Comparison of ENCODE assay signal across 14 cellular contexts in the genomic region with DNA sequence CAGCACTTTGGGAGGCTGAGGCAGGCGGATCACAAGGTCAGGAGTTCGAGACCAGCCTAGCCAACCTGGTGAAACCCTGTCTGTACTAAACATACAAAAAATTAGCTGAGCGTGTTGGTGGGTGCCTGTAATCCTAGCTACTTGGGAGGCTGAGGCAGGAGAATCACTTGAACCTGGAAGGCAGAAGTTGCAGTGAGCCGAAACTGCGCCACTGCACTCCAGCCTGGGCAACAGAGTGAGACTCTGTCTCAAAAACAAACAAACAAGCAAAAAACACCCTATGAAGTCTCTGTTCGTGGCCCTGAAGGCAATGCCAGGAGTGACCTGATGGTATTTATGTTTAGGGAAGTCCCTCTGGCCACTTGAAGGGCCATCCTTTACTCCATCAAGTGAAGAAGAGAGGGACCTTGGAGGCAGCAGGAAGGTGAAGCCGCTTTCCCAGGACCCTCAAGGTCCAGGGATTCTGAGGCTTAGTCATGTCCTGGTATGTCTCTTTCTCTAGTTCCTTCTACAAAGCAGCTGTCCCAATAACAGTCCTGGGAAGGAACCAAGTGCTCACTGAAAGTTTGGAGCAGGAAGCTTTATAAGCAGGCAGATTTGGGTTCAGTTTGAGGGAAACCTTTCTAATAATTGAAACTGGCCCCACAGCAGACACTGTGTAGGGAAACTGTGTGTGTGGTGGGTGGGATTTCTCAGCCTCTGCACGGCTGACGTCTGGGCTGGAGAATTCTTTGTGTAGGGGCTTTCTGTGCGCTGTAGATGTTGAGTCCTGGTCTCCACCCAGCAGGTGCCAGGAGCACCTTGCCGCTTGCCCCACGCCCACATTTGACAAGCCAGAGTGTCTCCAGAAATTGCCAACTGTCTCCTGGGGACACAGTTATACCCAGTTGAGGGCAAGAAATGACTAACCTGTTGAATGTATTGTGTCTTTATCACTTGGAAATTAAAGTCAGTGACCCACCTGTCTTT. TPM values are rescaled to one million over a fixed set of nuclear protein-coding genes. Genes with fewer than 3 reads are reported as not detected.
DNase-seq lines count a peak whose midpoint lies in the region; ATAC-seq and TF ChIP-seq lines count a peak whose summit lies in the region.
"Had no signal": no experiment of that assay in that cellular context is flagged by ENCODE, and none has a peak within 500 bp of the region (broad histone marks: within the 10 kb centered on the region; RNA-seq: fewer than 3 reads in every experiment).

No MANE protein-coding gene starts in this region.

- no peaks in the 10 kb centered on the region for H3K9me3 ChIP-seq in right atrium auricular region
- H3K9me3 ChIP-seq in mesenchymal stem cell (ENCODE audit: control insufficient read depth, low read length) = peaks cover 15% of the 10 kb centered on the region
- H3K9me3 ChIP-seq: mucosa of descending colon had no signal

- no peak overlapping the region for H3K4me3 Mint-ChIP-seq in central memory CD8-positive, alpha-beta T cell

- H3K4me1 ChIP-seq in right atrium auricular region = peaks cover 0 to 79% of the 10 kb centered on the region in 2 donors
- peaks cover 26% of the 10 kb centered on the region for H3K4me1 ChIP-seq in mesenchymal stem cell (ENCODE audit: control insufficient read depth, insufficient read depth, low read depth, low read length)

- H2AK5ac ChIP-seq in mesenchymal stem cell (ENCODE audit: low read length, severe bottlenecking) = peak overlapping the region; percentile 2

- H3K4ac ChIP-seq in mesenchymal stem cell (ENCODE audit: low read depth in 1 of 2, low read length in 2 of 2) = no peak overlapping the region

- intact Hi-C loops in left ventricle myocardium superior (cut with micrococcal nuclease) = no loop called here

- H3K27ac ChIP-seq in right atrium auricular region = no peak overlapping the region
- no peak overlapping the region for H3K27ac ChIP-seq in mesenchymal stem cell (ENCODE audit: low read length, poor library complexity, severe bottlenecking)

- peaks cover 80% of the 10 kb centered on the region for H3K4me1 Mint-ChIP-seq in central memory CD8-positive, alpha-beta T cell

- no peak for ATAC-seq in left ventricle myocardium superior
- ATAC-seq in central memory CD8-positive, alpha-beta T cell (replicated peaks; ENCODE audit: extremely low read depth, poor library complexity, severe bottlenecking) = no peak
- ATAC-seq: mucosa of descending colon had no signal

- no peak overlapping the region for H3K4me3 ChIP-seq in right atrium auricular region
- no peak overlapping the region for H3K4me3 ChIP-seq in mesenchymal stem cell (ENCODE audit: insufficient read depth in 1 of 2, low read depth in 1 of 2, low read length in 2 of 2)
- H3K4me3 ChIP-seq: mucosa of descending colon had no signal

- H2AFZ ChIP-seq in mesenchymal stem cell (ENCODE audit: low read depth, low read length) = no peak overlapping the region

- no peak overlapping the region for H2BK15ac ChIP-seq in mesenchymal stem cell (ENCODE audit: low read depth, poor library complexity, severe bottlenecking)

- H3K36me3 Mint-ChIP-seq in central memory CD8-positive, alpha-beta T cell (ENCODE audit: insufficient read depth) = no peaks in the 10 kb centered on the region

- H3K9me3 Mint-ChIP-seq in central memory CD8-positive, alpha-beta T cell = peaks cover 5% of the 10 kb centered on the region
- H3K9me3 Mint-ChIP-seq: activated naive CD4-positive, alpha-beta T cell treated with anti-CD3 and anti-CD28 coated beads, Interleukin-2, amount 50 U/mL, for 24 hours had no signal

- 73% methylated on average over 10 of the region's 12 CpGs for WGBS in mesenchymal stem cell

- no peak overlapping the region for H3K14ac ChIP-seq in mesenchymal stem cell (ENCODE audit: low read length in 2 of 2)

- no peak overlapping the region for H3K18ac ChIP-seq in mesenchymal stem cell (ENCODE audit: low read depth in 1 of 2, low read length in 2 of 2)

- no peak overlapping the region for H2BK5ac ChIP-seq in mesenchymal stem cell (ENCODE audit: low read depth, low read length, poor library complexity, severe bottlenecking)

- no peak overlapping the region for H2BK120ac ChIP-seq in mesenchymal stem cell (ENCODE audit: low read depth, low read length)

- H2BK12ac ChIP-seq in mesenchymal stem cell (ENCODE audit: low read length in 2 of 2) = no peak overlapping the region

- no peak overlapping the region for H4K8ac ChIP-seq in mesenchymal stem cell (ENCODE audit: low read length)

- H3K4me2 ChIP-seq in mesenchymal stem cell (ENCODE audit: low read length, poor library complexity, severe bottlenecking) = no peak overlapping the region

- peak overlapping the region in 1 of 2 experiments; percentile 17 for H3K23ac ChIP-seq in mesenchymal stem cell (ENCODE audit: low read length in 2 of 2)

- H3K27me3 ChIP-seq in right atrium auricular region (no peaks in the 10 kb centered on the region), mesenchymal stem cell (ENCODE audit: control insufficient read depth in 1 of 2, insufficient read depth in 1 of 2, low read length in 2 of 2) (no peaks in the 10 kb centered on the region)

- H3K9ac ChIP-seq in mesenchymal stem cell (ENCODE audit: low read length) = no peak overlapping the region

- H3K79me1 ChIP-seq in mesenchymal stem cell (replicated peaks; ENCODE audit: low read length, poor library complexity, severe bottlenecking) = peaks cover 58% of the 10 kb centered on the region

- no peak for TF ChIP-seq CTCF in right atrium auricular region (IDR thresholded peaks at IDR 0.05)

- peak overlapping the region; percentile 73 for H3K27ac Mint-ChIP-seq in central memory CD8-positive, alpha-beta T cell (ENCODE audit: low read depth)

- H4K91ac ChIP-seq in mesenchymal stem cell (ENCODE audit: low read length) = no peak overlapping the region

- H3K27me3 Mint-ChIP-seq in central memory CD8-positive, alpha-beta T cell = no peaks in the 10 kb centered on the region
- H3K27me3 Mint-ChIP-seq: activated naive CD4-positive, alpha-beta T cell treated with anti-CD3 and anti-CD28 coated beads, Interleukin-2, amount 50 U/mL, for 24 hours had no signal

- peak; percentile 55 for DNase-seq in right atrium auricular region (ENCODE audit: low spot score)
- no peak for DNase-seq in left ventricle myocardium superior
- no peak for DNase-seq in central memory CD8-positive, alpha-beta T cell (ENCODE audit: low spot score in 2 of 2)
- DNase-seq in mesenchymal stem cell = peak; percentile 47
- no peak for DNase-seq in COR-L47 (lab: John Stamatoyannopoulos, UW)
- no peak for DNase-seq in DMS79 (lab: John Stamatoyannopoulos, UW)
- DNase-seq in activated T-cell treated with anti-CD3 and anti-CD28 coated beads, Interleukin-2, amount 50 U/mL, for 48 hours = no peak
- no peak for DNase-seq in activated gamma-delta T cell (lab: John Stamatoyannopoulos, UW)
- DNase-seq: activated CD4-positive, alpha-beta T cell treated with anti-CD3 and anti-CD28 coated beads, Interleukin-2, amount 50 U/mL, for 48 hours; mucosa of descending colon; NCI-H345; stimulated activated CD4-positive, alpha-beta T cell treated with anti-CD3 and anti-CD28 coated beads, Interleukin-4, amount 100 ng/mL, for 4 hours; stimulated activated naive CD4-positive, alpha-beta T cell treated with Interleukin-2 at 50 U/mL for 16 hours had no signal

- no peaks in the 10 kb centered on the region for H3K36me3 ChIP-seq in right atrium auricular region
- peaks cover 0 to 18% of the 10 kb centered on the region in 2 experiments for H3K36me3 ChIP-seq in mesenchymal stem cell (ENCODE audit: control insufficient read depth in 1 of 2, insufficient read depth in 2 of 2, low read depth in 1 of 2, low read length in 2 of 2)

RNA-seq across cellular contexts. Expression of a gene that starts 12.5 kb away (rescaled TPM):
- 10 to 100 TPM; 24.7 to 29.3 TPM for total RNA-seq in right atrium auricular region
- total RNA-seq in left ventricle myocardium superior = 32.0 TPM
- 13.5 TPM for polyA plus RNA-seq in mesenchymal stem cell (2013, experiment 1 of 2)
- 13.2 TPM for polyA plus RNA-seq in mesenchymal stem cell (2013, experiment 2 of 2)

Comparison
In these comparisons a context has a peak if more than half of its experiments do, and no peak if none do; other contexts are left out.
1. DNase-seq: peak in right atrium auricular region (single experiment) and mesenchymal stem cell (single experiment); none in left ventricle myocardium superior (single experiment), central memory CD8-positive, alpha-beta T cell (0 of 2), COR-L47 (single experiment), DMS79 (single experiment), activated T-cell treated with anti-CD3 and anti-CD28 coated beads, Interleukin-2, amount 50 U/mL, for 48 hours (0 of 2) and activated gamma-delta T cell (single experiment).